In genomic region chr2:148546270-148546669, GRCh38 we compare ENCODE assay signal across 12 cellular contexts.
DNase-seq lines count a peak whose midpoint lies in the region; ATAC-seq, FAIRE-seq and TF ChIP-seq lines count a peak whose summit lies in the region.
"Had no signal": no experiment of that assay in that cellular context is flagged by ENCODE, and none has a peak within 500 bp of the region (broad histone marks: within the 10 kb centered on the region; RNA-seq: fewer than 3 reads in every experiment).

No MANE protein-coding gene starts in this region.

- H3K4me1 ChIP-seq in left ventricle myocardium inferior (no peaks in the 10 kb centered on the region), RWPE2 (ENCODE audit: insufficient read depth, poor library complexity, severe bottlenecking) (no peaks in the 10 kb centered on the region), upper lobe of right lung (no peaks in the 10 kb centered on the region)
- H3K4me1 ChIP-seq: BE2C had no signal

- in situ Hi-C loops in GM13976 (cut with MboI; ENCODE audit: low sequenced_read_pairs, unreplicated experiment): no loop called here

- H3K9me3 ChIP-seq in left ventricle myocardium inferior (replicated peaks) (no peaks in the 10 kb centered on the region), RWPE2 (ENCODE audit: severe bottlenecking) (no peaks in the 10 kb centered on the region), upper lobe of right lung (no peaks in the 10 kb centered on the region)
- H3K9me3 ChIP-seq: BE2C had no signal

- H3K4me3 ChIP-seq in left ventricle myocardium inferior (no peak overlapping the region), RWPE2 (ENCODE audit: severe bottlenecking) (no peak overlapping the region), choroid plexus epithelial cell (ENCODE audit: low read depth, low read length) (no peak overlapping the region), upper lobe of right lung (no peak overlapping the region)

- peak; percentile 21; the same call in 2 of the 3 replicates for ATAC-seq in RWPE2 (ENCODE audit: low read depth)
- peak; percentile 80 for ATAC-seq in upper lobe of right lung

- H3K27me3 ChIP-seq in left ventricle myocardium inferior (ENCODE audit: low read depth) (no peaks in the 10 kb centered on the region), RWPE2 (ENCODE audit: insufficient read depth, poor library complexity, severe bottlenecking) (no peaks in the 10 kb centered on the region), upper lobe of right lung (no peaks in the 10 kb centered on the region)
- H3K27me3 ChIP-seq: BE2C had no signal

- intact Hi-C loops in cardiac septum (cut with DNase I) (no loop called here), left ventricle myocardium inferior (cut with micrococcal nuclease) (no loop called here), upper lobe of right lung (cut with DNase I) (no loop called here)

- no peak for FAIRE-seq in H54 (lab: Jason Lieb, UNC)

- DNase-seq in cardiac septum (ENCODE audit: low spot score) (peak; percentile 62), left ventricle myocardium inferior (no peak), RWPE2 (ENCODE audit: low spot score) (no peak), choroid plexus epithelial cell (ENCODE audit: low read depth) (peak; percentile 24), upper lobe of right lung (no peak), GM13976 (ENCODE audit: low spot score) (no peak), H54 (ENCODE audit: insufficient read length, low spot score) (no peak), activated gamma-delta T cell treated with Interleukin-2 at 50 U/mL for 16 hours (no peak)
- DNase-seq: activated CD4-positive, CD25-positive, alpha-beta regulatory T cell; amniotic stem cell; BE2C; immature natural killer cell had no signal

- TF ChIP-seq CTCF in left ventricle myocardium inferior (IDR thresholded peaks at IDR 0.05; ENCODE audit: borderline replicate concordance): no peak
- no peak for TF ChIP-seq CTCF in RWPE2 (IDR thresholded peaks at IDR 0.05; ENCODE audit: poor library complexity, severe bottlenecking)
- no peak for TF ChIP-seq CTCF in choroid plexus epithelial cell (conservative IDR thresholded peaks at IDR 0.05; ENCODE audit: low read depth, low read length)
- TF ChIP-seq CTCF in upper lobe of right lung (IDR thresholded peaks at IDR 0.05): no peak
- TF ChIP-seq CTCF in GM13976 (IDR thresholded peaks at IDR 0.05; ENCODE audit: borderline replicate concordance, control extremely low read depth, extremely low read depth, insufficient read depth, missing control alignments): no peak

- no peaks in the 10 kb centered on the region for H3K36me3 ChIP-seq in left ventricle myocardium inferior
- H3K36me3 ChIP-seq in RWPE2 (ENCODE audit: low read depth): no peaks in the 10 kb centered on the region
- H3K36me3 ChIP-seq in upper lobe of right lung: no peaks in the 10 kb centered on the region
- H3K36me3 ChIP-seq: BE2C had no signal

- H3K27ac ChIP-seq in left ventricle myocardium inferior (replicated peaks) (no peak overlapping the region), RWPE2 (ENCODE audit: poor library complexity, severe bottlenecking) (no peak overlapping the region), upper lobe of right lung (no peak overlapping the region)

- TF ChIP-seq POLR2A in H54 (IDR thresholded peaks at IDR 0.05; ENCODE audit: low read depth, low read length): no peak

Comparison
In these comparisons a context has a peak if more than half of its experiments do, and no peak if none do; other contexts are left out.
1. DNase-seq: peak in cardiac septum (single experiment) and choroid plexus epithelial cell (single experiment); none in left ventricle myocardium inferior (single experiment), RWPE2 (single experiment), upper lobe of right lung (single experiment), GM13976 (single experiment), H54 (single experiment) and activated gamma-delta T cell treated with Interleukin-2 at 50 U/mL for 16 hours (single experiment).